ENCODE assay signal across 21 cellular contexts in genomic region chr20:1451092-1451491, GRCh38. TPM values are rescaled to one million over a fixed set of nuclear protein-coding genes. Genes with fewer than 3 reads are reported as not detected.
"Had no signal": no experiment of that assay in that cellular context is flagged by ENCODE, and none has a peak within 500 bp of the region (broad histone marks: within the 10 kb centered on the region; RNA-seq: fewer than 3 reads in every experiment).

No MANE protein-coding gene starts in this region.

- H3K9me3 ChIP-seq: prostate gland had no signal

- H3K27me3 ChIP-seq: esophagus muscularis mucosa, heart right ventricle, right atrium auricular region, tibial artery had no signal

- H3K9me3 Mint-ChIP-seq: immature natural killer cell had no signal

- H3K4me3 Mint-ChIP-seq: immature natural killer cell; naive thymus-derived CD8-positive, alpha-beta T cell had no signal

- H3K4me3 ChIP-seq: esophagus muscularis mucosa, heart right ventricle, prostate gland, right atrium auricular region, skin epidermis, tibial artery had no signal

- DNase-seq: activated CD4-positive, alpha-beta T cell treated with anti-CD3 and anti-CD28 coated beads for 1 hour; activated naive CD4-positive, alpha-beta T cell treated with Interleukin-2 at 50 U/mL for 16 hours; anterior cingulate cortex; cerebellar nuclear complex; effector CD4-positive, alpha-beta T cell; heart right ventricle; immature natural killer cell; kidney glomerular epithelial cell; mesenchymal stem cell; naive thymus-derived CD8-positive, alpha-beta T cell; stimulated activated naive CD8-positive, alpha-beta T cell treated with anti-CD3 and anti-CD28 coated beads, Interleukin-15, Interleukin-2, amounts not matched to agents 100 U/mL and 50 U/mL, for 24 hours; substantia nigra; tibial artery; WERI-Rb-1 had no signal

- H3K27me3 Mint-ChIP-seq: naive thymus-derived CD8-positive, alpha-beta T cell had no signal

- H3K27ac ChIP-seq: esophagus muscularis mucosa, heart right ventricle, prostate gland, right atrium auricular region, skin epidermis, tibial artery, WERI-Rb-1 had no signal

- ATAC-seq: naive thymus-derived CD8-positive, alpha-beta T cell; stimulated activated naive CD8-positive, alpha-beta T cell treated with anti-CD3 and anti-CD28 coated beads, Interleukin-15, Interleukin-2, amounts not matched to agents 100 U/mL and 50 U/mL, for 24 hours had no signal

- H3K4me1 Mint-ChIP-seq: immature natural killer cell had no signal

- H3K27ac Mint-ChIP-seq: immature natural killer cell; naive thymus-derived CD8-positive, alpha-beta T cell had no signal

- H3K4me1 ChIP-seq: esophagus muscularis mucosa, heart right ventricle, prostate gland, right atrium auricular region, tibial artery had no signal

RNA-seq across cellular contexts. Expression of gene SIRPB2, which starts 40.1 kb away (rescaled TPM):
- total RNA-seq: activated CD8-positive, alpha-beta memory T cell treated with anti-CD3 and anti-CD28 coated beads for 36 hours; naive thymus-derived CD8-positive, alpha-beta T cell; osteocyte; T-helper 2 cell treated with Interferon-gamma antibody and Interleukin-4, amounts not matched to agents 100 ng/mL and 5 ng/mL, for 36 hours had no signal
- polyA plus RNA-seq: naive thymus-derived CD8-positive, alpha-beta T cell had no signal
